In the genomic region with DNA sequence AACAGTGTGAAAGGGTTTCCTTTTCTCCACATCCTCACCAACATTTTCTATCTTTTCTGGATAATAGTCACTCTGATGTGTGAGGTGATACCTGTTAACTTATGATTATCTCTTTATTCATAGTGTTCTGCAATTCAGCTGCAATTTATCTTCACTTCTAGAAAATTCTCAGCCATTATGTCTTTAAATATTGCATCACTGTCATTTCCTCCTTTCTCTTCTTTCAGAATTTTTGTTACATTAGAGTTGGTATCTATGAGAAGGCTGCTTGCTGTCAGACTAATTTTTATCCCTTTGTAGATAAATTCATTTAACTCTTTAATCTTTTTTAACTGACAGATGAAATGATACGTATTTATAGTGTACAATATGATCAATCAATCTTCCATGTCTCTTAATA, we compare ENCODE assay signal across 20 cellular contexts.
"Had no signal": no experiment of that assay in that cellular context is flagged by ENCODE, and none has a peak within 500 bp of the region (broad histone marks: within the 10 kb centered on the region; RNA-seq: fewer than 3 reads in every experiment).

No MANE protein-coding gene starts in this region.

- ATAC-seq: activated CD4-positive, alpha-beta T cell treated with anti-CD3 and anti-CD28 coated beads for 36 hours; activated T-helper 17 cell treated with anti-CD3 and anti-CD28 coated beads, Interleukin-2, amount 50 U/mL, for 72 hours; PC-3; T-helper 17 cell had no signal

- DNase-seq: activated CD4-positive, alpha-beta memory T cell treated with anti-CD3 and anti-CD28 coated beads, Interleukin-2, amount 10 ng/mL, durations not matched to agents 7 days and 5 days; activated CD4-positive, alpha-beta T cell treated with anti-CD3 and anti-CD28 coated beads for 36 hours; activated CD4-positive, alpha-beta T cell treated with anti-CD3 and anti-CD28 coated beads, Interleukin-2, amount 50 U/mL, for 1 hour; activated gamma-delta T cell; activated naive CD4-positive, alpha-beta T cell treated with anti-CD3 and anti-CD28 coated beads for 36 hours; activated T-cell treated with anti-CD3 and anti-CD28 coated beads for 4 hours; activated T-cell treated with anti-CD3 and anti-CD28 coated beads, Interleukin-2, amount 50 U/mL, for 48 hours; amygdala; KG1; NCI-H146; NCI-H187 treated with DMSO at 0.1 percent for 48 hours; NCI-H2081 treated with DMSO at 0.1 percent for 48 hours; NCI-H446; NCI-H524; PC-3; SHP77; T-helper 17 cell; T-helper 9 cell; WERI-Rb-1 had no signal

- H3K27ac ChIP-seq: WERI-Rb-1 had no signal
